ENCODE assay signal across 16 cellular contexts in genomic region chr12:46506961-46507360, GRCh38.
DNase-seq lines count a peak whose midpoint lies in the region; ATAC-seq and TF ChIP-seq lines count a peak whose summit lies in the region.
"Had no signal": no experiment of that assay in that cellular context is flagged by ENCODE, and none has a peak within 500 bp of the region (broad histone marks: within the 10 kb centered on the region; RNA-seq: fewer than 3 reads in every experiment).

No MANE protein-coding gene starts in this region.

- ATAC-seq in IMR-90 (ENCODE audit: low read depth), result no peak
- no peak for ATAC-seq in RWPE2 (ENCODE audit: low read depth)
- ATAC-seq in HG02623 (IDR thresholded peaks at IDR 0.05; ENCODE audit: unreplicated experiment), result no peak
- ATAC-seq: A549; CD8-positive, alpha-beta T cell had no signal

- H3K4ac ChIP-seq in IMR-90 (ENCODE audit: low read depth, low read length), result peak overlapping the region; percentile 5; the same call in 1 of the 2 replicates
- H3K4ac ChIP-seq in mesenchymal stem cell (ENCODE audit: low read depth in 1 of 2, low read length in 2 of 2), result no peak overlapping the region

- H2AK5ac ChIP-seq in IMR-90 (ENCODE audit: low read depth, low read length), result no peak overlapping the region
- H2AK5ac ChIP-seq in mesenchymal stem cell (ENCODE audit: low read length, severe bottlenecking), result no peak overlapping the region

- no TSS peak for BruUV-seq in IMR-90 (replicated peaks; lab: Mats Ljungman, UMichigan)

- H3K27ac ChIP-seq in IMR-90 (ENCODE audit: insufficient read depth, low read length) (no peak overlapping the region), RWPE2 (ENCODE audit: poor library complexity, severe bottlenecking) (peak overlapping the region; percentile 26), mesenchymal stem cell (ENCODE audit: low read length, poor library complexity, severe bottlenecking) (no peak overlapping the region)
- H3K27ac ChIP-seq: 22Rv1; BLaER1 treated with 17β-estradiol and CSF1 and Interleukin-3, amounts not matched to agents 10 nM and 100 nM; C4-2B had no signal

- H3K36me3 ChIP-seq in IMR-90 (ENCODE audit: control insufficient read depth, insufficient read depth, low read length) (no peaks in the 10 kb centered on the region; the same call in 1 of the 2 replicates), RWPE2 (ENCODE audit: low read depth) (no peaks in the 10 kb centered on the region), mesenchymal stem cell (ENCODE audit: control insufficient read depth in 1 of 2, insufficient read depth in 2 of 2, low read depth in 1 of 2, low read length in 2 of 2) (no peaks in the 10 kb centered on the region)

- TF ChIP-seq POLR2A in IMR-90 (IDR thresholded peaks at IDR 0.05; ENCODE audit: low read depth, low read length), result no peak

- TF ChIP-seq CTCF in IMR-90 (conservative IDR thresholded peaks at IDR 0.05; ENCODE audit: low read depth, low read length), result no peak
- no peak for TF ChIP-seq CTCF in RWPE2 (IDR thresholded peaks at IDR 0.05; ENCODE audit: poor library complexity, severe bottlenecking)

- H3K9ac ChIP-seq in IMR-90 (ENCODE audit: low read depth, low read length) (no peak overlapping the region), mesenchymal stem cell (ENCODE audit: low read length) (no peak overlapping the region)
- H3K9ac ChIP-seq: BLaER1 treated with 17β-estradiol and CSF1 and Interleukin-3, amounts not matched to agents 10 nM and 100 nM had no signal

- H2AFZ ChIP-seq in IMR-90 (replicated peaks; ENCODE audit: low read length, poor library complexity) (no peak overlapping the region), mesenchymal stem cell (ENCODE audit: low read depth, low read length) (no peak overlapping the region)

- POLR2A ChIA-PET in IMR-90 (lab: Charles Lee; ENCODE audit: unreplicated experiment), result no interaction called here

- H2AK9ac ChIP-seq in IMR-90 (replicated peaks; ENCODE audit: low read depth, low read length, poor library complexity), result no peak overlapping the region

- CTCF ChIA-PET in IMR-90 (lab: Yijun Ruan, JAX), result no interaction called here

- H3K79me1 ChIP-seq in IMR-90 (ENCODE audit: low read depth in 1 of 2, low read length in 2 of 2) (peaks cover 0 to 3% of the 10 kb centered on the region in 2 experiments; a peak in 2 of 4 replicates), mesenchymal stem cell (replicated peaks; ENCODE audit: low read length, poor library complexity, severe bottlenecking) (peaks cover 2% of the 10 kb centered on the region)

- dilution Hi-C loops in IMR-90 (cut with HindIII; ENCODE audit: low sequenced_read_pairs, unreplicated experiment), result no loop called here

- H3K14ac ChIP-seq in IMR-90 (replicated peaks; ENCODE audit: low read depth, low read length) (no peak overlapping the region), mesenchymal stem cell (ENCODE audit: low read length in 2 of 2) (no peak overlapping the region)

- H3K18ac ChIP-seq in IMR-90 (ENCODE audit: low read depth, low read length) (no peak overlapping the region), mesenchymal stem cell (ENCODE audit: low read depth in 1 of 2, low read length in 2 of 2) (no peak overlapping the region)

- no CpG with 5 or more reads among the region's 1 CpG for WGBS in IMR-90 (ENCODE audit: extremely low coverage in 2 of 2, insufficient read length in 1 of 2), 2 experiments
- 93% methylated on average over 1 of the region's 1 CpG for WGBS in mesenchymal stem cell

- H3K27me3 ChIP-seq in IMR-90 (ENCODE audit: control insufficient read depth, insufficient read depth, low read length) (no peaks in the 10 kb centered on the region), RWPE2 (ENCODE audit: insufficient read depth, poor library complexity, severe bottlenecking) (no peaks in the 10 kb centered on the region), mesenchymal stem cell (ENCODE audit: control insufficient read depth in 1 of 2, insufficient read depth in 1 of 2, low read length in 2 of 2) (no peaks in the 10 kb centered on the region)
- H3K27me3 ChIP-seq: BLaER1 treated with 17β-estradiol and CSF1 and Interleukin-3, amounts not matched to agents 10 nM and 100 nM had no signal

- H3K56ac ChIP-seq in IMR-90 (ENCODE audit: extremely low read depth, insufficient read depth, low read length), result no peak overlapping the region

- no peak overlapping the region for H4K5ac ChIP-seq in IMR-90 (ENCODE audit: low read depth, low read length)

- in situ Hi-C loops in IMR-90 (cut with MboI; ENCODE audit: low sequenced_read_pairs), result no loop called here

- H2BK20ac ChIP-seq in IMR-90 (ENCODE audit: low read depth, low read length), result no peak overlapping the region

- H3K9me3 ChIP-seq in IMR-90 (ENCODE audit: control insufficient read depth, insufficient read depth, low read length) (peaks cover 21% of the 10 kb centered on the region), RWPE2 (ENCODE audit: severe bottlenecking) (peaks cover 15% of the 10 kb centered on the region), mesenchymal stem cell (ENCODE audit: control insufficient read depth, low read length) (peaks cover 42% of the 10 kb centered on the region)

- intact Hi-C loops in IMR-90 (cut with micrococcal nuclease), result no loop called here

- no peak for TF ChIP-seq RAD21 in IMR-90 (IDR thresholded peaks at IDR 0.05; ENCODE audit: low read length)

- H4K8ac ChIP-seq in IMR-90 (ENCODE audit: low read depth in 2 of 2, low read length in 2 of 2), result peak overlapping the region in 1 of 2 experiments; percentile 56; a peak in 2 of 4 replicates
- H4K8ac ChIP-seq in mesenchymal stem cell (ENCODE audit: low read length), result peak overlapping the region; percentile 28

- H3K4me2 ChIP-seq in IMR-90 (ENCODE audit: low read depth, low read length) (no peak overlapping the region), mesenchymal stem cell (ENCODE audit: low read length, poor library complexity, severe bottlenecking) (no peak overlapping the region)
- H3K4me2 ChIP-seq: A549; BLaER1 treated with 17β-estradiol and CSF1 and Interleukin-3, amounts not matched to agents 10 nM and 100 nM had no signal

- no peak overlapping the region for H2BK12ac ChIP-seq in mesenchymal stem cell (ENCODE audit: low read length in 2 of 2)

- H3K23ac ChIP-seq in IMR-90 (ENCODE audit: low read depth, low read length) (no peak overlapping the region), mesenchymal stem cell (ENCODE audit: low read length in 2 of 2) (no peak overlapping the region)

- no peak overlapping the region; the same call in 1 of the 2 replicates for H4K91ac ChIP-seq in IMR-90 (ENCODE audit: insufficient read depth, low read depth, low read length)
- peak overlapping the region; percentile 39 for H4K91ac ChIP-seq in mesenchymal stem cell (ENCODE audit: low read length)

- H2BK5ac ChIP-seq in IMR-90 (ENCODE audit: low read depth, low read length, poor library complexity, severe bottlenecking), result no peak overlapping the region
- H2BK5ac ChIP-seq in mesenchymal stem cell (ENCODE audit: low read depth, low read length, poor library complexity, severe bottlenecking), result no peak overlapping the region

- no peak overlapping the region for H2BK15ac ChIP-seq in IMR-90 (ENCODE audit: low read depth, low read length)
- no peak overlapping the region for H2BK15ac ChIP-seq in mesenchymal stem cell (ENCODE audit: low read depth, poor library complexity, severe bottlenecking)

- H2BK120ac ChIP-seq in IMR-90 (ENCODE audit: low read depth, low read length) (no peak overlapping the region), mesenchymal stem cell (ENCODE audit: low read depth, low read length) (no peak overlapping the region)

- H4K20me1 ChIP-seq in IMR-90 (ENCODE audit: insufficient read depth, low read length), result no peaks in the 10 kb centered on the region
- H4K20me1 ChIP-seq: BLaER1 treated with 17β-estradiol and CSF1 and Interleukin-3, amounts not matched to agents 10 nM and 100 nM had no signal

- no peak overlapping the region for H3K4me3 ChIP-seq in IMR-90 (ENCODE audit: insufficient read depth, low read depth, low read length)
- no peak overlapping the region for H3K4me3 ChIP-seq in RWPE2 (ENCODE audit: severe bottlenecking)
- H3K4me3 ChIP-seq in mesenchymal stem cell (ENCODE audit: insufficient read depth in 1 of 2, low read depth in 1 of 2, low read length in 2 of 2), result no peak overlapping the region
- H3K4me3 ChIP-seq: A549; BLaER1 treated with 17β-estradiol and CSF1 and Interleukin-3, amounts not matched to agents 10 nM and 100 nM had no signal

- no peaks in the 10 kb centered on the region for H3K9me1 ChIP-seq in IMR-90 (ENCODE audit: insufficient read depth, low read length)

- DNase-seq in IMR-90 (no peak), RWPE2 (ENCODE audit: low spot score) (no peak), mesenchymal stem cell (no peak)
- no peak for DNase-seq in activated CD4-positive, alpha-beta T cell treated with anti-CD3 and anti-CD28 coated beads for 48 hours
- DNase-seq: AML-193; Caco-2; Calu3; CD4-positive, alpha-beta T cell; CD8-positive, alpha-beta T cell; DMS79 treated with DMSO at 0.1 percent for 48 hours; GF-D8 had no signal

- H3K4me1 ChIP-seq in IMR-90 (ENCODE audit: control insufficient read depth, insufficient read depth, low read length) (no peaks in the 10 kb centered on the region; the same call in 1 of the 2 replicates), RWPE2 (ENCODE audit: insufficient read depth, poor library complexity, severe bottlenecking) (peaks cover 7% of the 10 kb centered on the region), mesenchymal stem cell (ENCODE audit: control insufficient read depth, insufficient read depth, low read depth, low read length) (no peaks in the 10 kb centered on the region)
- H3K4me1 ChIP-seq: A549; BLaER1 treated with 17β-estradiol and CSF1 and Interleukin-3, amounts not matched to agents 10 nM and 100 nM had no signal

TF ChIP-seq in IMR-90, 13 proteins besides CTCF, POLR2A, EP300 and RAD21:
- TF ChIP-seq FOS (IDR thresholded peaks at IDR 0.05; ENCODE audit: low read depth, low read length) (no peak), MAFK (IDR thresholded peaks at IDR 0.05; ENCODE audit: low read depth, low read length) (no peak), RFX5 (IDR thresholded peaks at IDR 0.05; ENCODE audit: low read depth, low read length) (no peak), MAZ (IDR thresholded peaks at IDR 0.05; ENCODE audit: borderline replicate concordance, low read depth, low read length) (no peak), RCOR1 (IDR thresholded peaks at IDR 0.05; ENCODE audit: insufficient replicate concordance, low read length) (no peak)
